8 cellular contexts compared by ENCODE assay signal in genomic region chr22:23179381-23180294, GRCh38. TPM values are rescaled to one million over a fixed set of nuclear protein-coding genes. Genes with fewer than 3 reads are reported as not detected.
A peak's percentile ranks its signal among the peaks of the same experiment; 100 is the strongest.
DNase-seq lines count a peak whose midpoint lies in the region; ATAC-seq and TF ChIP-seq lines count a peak whose summit lies in the region.

No MANE protein-coding gene starts in this region.

- peak overlapping the region; percentile 64 for H2AFZ ChIP-seq in parathyroid adenoma

- no peaks in the 10 kb centered on the region for H3K9me3 ChIP-seq in parathyroid adenoma (ENCODE audit: control insufficient read depth, low read length)

- H3K27me3 ChIP-seq in parathyroid adenoma (ENCODE audit: control insufficient read depth, insufficient read depth, low read length), result no peaks in the 10 kb centered on the region

- H3K4me3 ChIP-seq in fibroblast of the aortic adventitia (ENCODE audit: low read depth, low read length) (peak overlapping the region; percentile 89), parathyroid adenoma (ENCODE audit: low read depth, low read length) (peak overlapping the region; percentile 51)

- no peak for TF ChIP-seq CTCF in fibroblast of the aortic adventitia (IDR thresholded peaks at IDR 0.05; ENCODE audit: insufficient read depth, low read length)
- no peak for TF ChIP-seq CTCF in parathyroid adenoma (IDR thresholded peaks at IDR 0.05)

- peak overlapping the region; percentile 78 for H3K4me2 ChIP-seq in parathyroid adenoma (ENCODE audit: low read length)

- H3K9ac ChIP-seq in parathyroid adenoma, result no peak overlapping the region

- peak overlapping the region; percentile 24 for H3K27ac ChIP-seq in parathyroid adenoma

- H3K36me3 ChIP-seq in parathyroid adenoma (ENCODE audit: control insufficient read depth, insufficient read depth, low read length), result no peaks in the 10 kb centered on the region

- DNase-seq in NCI-H345 (lab: John Stamatoyannopoulos, UW), result peak; percentile 32
- no peak for DNase-seq in NCI-H345 treated with DMSO at 0.1 percent for 48 hours (lab: John Stamatoyannopoulos, UW; ENCODE audit: unreplicated experiment)
- peak; percentile 24 to 37 for DNase-seq in activated CD4-positive, alpha-beta T cell treated with anti-CD3 and anti-CD28 coated beads, Interleukin-2, amount 50 U/mL, for 48 hours
- no peak for DNase-seq in fibroblast of the aortic adventitia (ENCODE audit: low read depth)
- DNase-seq in islet precursor cell, result no peak
- no peak for DNase-seq in NCI-H510A (lab: John Stamatoyannopoulos, UW)

- ATAC-seq in HG03439 (IDR thresholded peaks at IDR 0.05; ENCODE audit: unreplicated experiment), result no peak

- H3K79me2 ChIP-seq in parathyroid adenoma, result no peaks in the 10 kb centered on the region

- H3K4me1 ChIP-seq in parathyroid adenoma, result peaks cover 12% of the 10 kb centered on the region

RNA-seq across cellular contexts. Expression of gene BCR, which starts 0.7 kb away (rescaled TPM):
- 37.3 and 94.3 TPM in 2 replicates for total RNA-seq in fibroblast of the aortic adventitia (ENCODE audit: low replicate concordance)

RNA-seq across cellular contexts. Expression of gene RAB36, which starts 34.4 kb away (rescaled TPM):
- 3.5 and 4.6 TPM in 2 replicates for total RNA-seq in fibroblast of the aortic adventitia (ENCODE audit: low replicate concordance)

RNA-seq across cellular contexts. Expression of gene RSPH14, which starts 37.8 kb away (rescaled TPM):
- not detected in 2 replicates for total RNA-seq in fibroblast of the aortic adventitia (ENCODE audit: low replicate concordance)

Comparison
In these comparisons a context has a peak if more than half of its experiments do, and no peak if none do; other contexts are left out.
1. DNase-seq: peak in NCI-H345 (single experiment) and activated CD4-positive, alpha-beta T cell treated with anti-CD3 and anti-CD28 coated beads, Interleukin-2, amount 50 U/mL, for 48 hours (2 of 2); none in NCI-H345 treated with DMSO at 0.1 percent for 48 hours (single experiment), fibroblast of the aortic adventitia (single experiment), islet precursor cell (single experiment) and NCI-H510A (single experiment).